ENCODE assay signal across 13 cellular contexts in the genomic region with DNA sequence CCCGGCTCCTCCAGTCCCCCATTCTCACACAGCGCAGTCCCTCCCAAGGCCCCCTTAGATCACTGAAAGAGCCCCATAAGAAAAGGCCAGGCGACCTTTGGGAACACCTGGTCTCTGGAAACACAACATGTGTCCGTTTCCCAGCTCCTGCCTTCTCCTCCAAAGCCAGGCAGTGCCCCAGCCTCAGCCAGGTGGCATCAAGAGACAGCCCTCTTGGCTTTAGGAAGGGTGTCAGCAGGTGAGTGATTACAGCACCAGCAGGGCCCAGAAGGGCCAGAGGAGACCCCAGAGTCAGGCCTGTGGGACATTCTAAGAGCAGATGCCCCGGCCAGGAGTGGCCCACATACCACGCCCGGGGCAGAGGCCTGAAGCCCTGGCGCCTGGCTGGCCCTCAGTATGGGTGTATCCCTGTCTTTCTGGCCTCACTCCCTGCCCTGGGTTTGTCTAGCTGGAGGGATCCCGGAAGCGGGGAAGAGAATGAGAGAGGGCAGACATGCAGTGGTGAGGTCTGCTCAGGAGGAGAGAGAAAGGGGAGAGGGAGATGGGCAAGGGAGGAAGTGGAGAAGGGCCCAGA.
DNase-seq lines count a peak whose midpoint lies in the region; ATAC-seq, FAIRE-seq and TF ChIP-seq lines count a peak whose summit lies in the region.
"Had no signal": no experiment of that assay in that cellular context is flagged by ENCODE, and none has a peak within 500 bp of the region (broad histone marks: within the 10 kb centered on the region; RNA-seq: fewer than 3 reads in every experiment).

No MANE protein-coding gene starts in this region.

- H3K36me3 ChIP-seq in esophagus (ENCODE audit: control insufficient read depth in 2 of 2, insufficient read depth in 2 of 2, low read length in 1 of 2) = peaks cover 0 to 8% of the 10 kb centered on the region in 2 donors
- H3K36me3 ChIP-seq in mucosa of descending colon (ENCODE audit: low read depth) = no peaks in the 10 kb centered on the region
- peaks cover 3% of the 10 kb centered on the region for H3K36me3 ChIP-seq in suprapubic skin

- H3K4me3 ChIP-seq in esophagus (ENCODE audit: low read depth in 1 of 2, low read length in 2 of 2) (no peak overlapping the region), mucosa of descending colon (no peak overlapping the region), suprapubic skin (no peak overlapping the region)

- no peak for FAIRE-seq in GM12891 (lab: Jason Lieb, UNC)

- no peaks in the 10 kb centered on the region for H3K9me3 ChIP-seq in esophagus (ENCODE audit: control insufficient read depth in 2 of 2, insufficient read depth in 1 of 2, low read depth in 1 of 2, low read length in 1 of 2)
- no peaks in the 10 kb centered on the region for H3K9me3 ChIP-seq in mucosa of descending colon
- H3K9me3 ChIP-seq in suprapubic skin = no peaks in the 10 kb centered on the region

- intact Hi-C loops in mucosa of descending colon (cut with DNase I, micrococcal nuclease) = no loop called here

- DNase-seq in NCI-H69 (lab: John Stamatoyannopoulos, UW) = peak; percentile 59
- DNase-seq in mucosa of descending colon = peak in 2 of 3 donors; percentile 76 to 81
- no peak for DNase-seq in suprapubic skin (ENCODE audit: low spot score in 2 of 2)
- no peak for DNase-seq in activated T-cell treated with anti-CD3 and anti-CD28 coated beads for 4 hours
- no peak for DNase-seq in GM12891 (ENCODE audit: insufficient read length, low spot score)
- no peak for DNase-seq in NCI-H774 (lab: John Stamatoyannopoulos, UW)
- DNase-seq: NCI-H226; nucleus accumbens; SHP77 treated with DMSO at 0.1 percent for 48 hours; stimulated activated naive CD8-positive, alpha-beta T cell treated with anti-CD3 and anti-CD28 coated beads, Interleukin-15, amount 100 ng/mL, for 72 hours had no signal

- H3K27ac ChIP-seq in esophagus (ENCODE audit: low read depth in 2 of 2, low read length in 1 of 2) (peak overlapping the region; percentile 36 to 71), suprapubic skin (peak overlapping the region; percentile 6)
- H3K27ac ChIP-seq: KMS-11 had no signal

- no peak for TF ChIP-seq CTCF in mucosa of descending colon (IDR thresholded peaks at IDR 0.05)
- TF ChIP-seq CTCF in suprapubic skin (IDR thresholded peaks at IDR 0.05) = no peak

- ATAC-seq in mucosa of descending colon (peak; percentile 76), GM18907 (IDR thresholded peaks at IDR 0.05; ENCODE audit: unreplicated experiment) (no peak)
- ATAC-seq: stimulated activated naive CD8-positive, alpha-beta T cell treated with anti-CD3 and anti-CD28 coated beads, Interleukin-15, amount 100 ng/mL, for 72 hours had no signal

- no peak for TF ChIP-seq EP300 in suprapubic skin (IDR thresholded peaks at IDR 0.05)

- H3K4me1 ChIP-seq in esophagus (ENCODE audit: control insufficient read depth in 2 of 2, insufficient read depth in 2 of 2, low read length in 1 of 2) (peaks cover 19 to 42% of the 10 kb centered on the region in 2 donors), mucosa of descending colon (ENCODE audit: low read depth) (peaks cover 62% of the 10 kb centered on the region), suprapubic skin (peaks cover 76% of the 10 kb centered on the region)

- TF ChIP-seq POLR2A in suprapubic skin (IDR thresholded peaks at IDR 0.05) = no peak
- no peak for TF ChIP-seq POLR2A in GM12891 (IDR thresholded peaks at IDR 0.05; ENCODE audit: low read depth, low read length)

- WGBS in esophagus, 2 donors = 63 to 66% methylated on average over 10 of the region's 10 CpGs
- 68% methylated on average over 9 of the region's 10 CpGs for WGBS in suprapubic skin

- H3K27me3 ChIP-seq in esophagus (ENCODE audit: control insufficient read depth in 1 of 2, insufficient read depth in 2 of 2, low read length in 2 of 2) (no peaks in the 10 kb centered on the region), suprapubic skin (no peaks in the 10 kb centered on the region)

TF ChIP-seq in GM12891, 5 proteins besides CTCF, POLR2A, EP300 and RAD21:
- no peak for TF ChIP-seq POU2F2 (IDR thresholded peaks at IDR 0.05; ENCODE audit: low read depth, low read length)
- TF ChIP-seq SPI1 (IDR thresholded peaks at IDR 0.05; ENCODE audit: low read depth, low read length) = no peak
- no peak for TF ChIP-seq TAF1 (IDR thresholded peaks at IDR 0.05; ENCODE audit: low read depth, low read length)
- no peak for TF ChIP-seq PAX5 (IDR thresholded peaks at IDR 0.05; ENCODE audit: insufficient read depth, low read length, severe bottlenecking)
- TF ChIP-seq POLR2AphosphoS5 (IDR thresholded peaks at IDR 0.05; ENCODE audit: low read depth, low read length) = no peak
TF ChIP-seq in GM12891: peak in this region for 0.

Comparison
In these comparisons a context has a peak if more than half of its experiments do, and no peak if none do; other contexts are left out.
1. DNase-seq: peak in NCI-H69 (single experiment) and mucosa of descending colon (2 of 3); none in suprapubic skin (0 of 2), activated T-cell treated with anti-CD3 and anti-CD28 coated beads for 4 hours (single experiment), GM12891 (single experiment) and NCI-H774 (single experiment).